Comparison of ENCODE assay signal across 1 cellular context in the genomic region with DNA sequence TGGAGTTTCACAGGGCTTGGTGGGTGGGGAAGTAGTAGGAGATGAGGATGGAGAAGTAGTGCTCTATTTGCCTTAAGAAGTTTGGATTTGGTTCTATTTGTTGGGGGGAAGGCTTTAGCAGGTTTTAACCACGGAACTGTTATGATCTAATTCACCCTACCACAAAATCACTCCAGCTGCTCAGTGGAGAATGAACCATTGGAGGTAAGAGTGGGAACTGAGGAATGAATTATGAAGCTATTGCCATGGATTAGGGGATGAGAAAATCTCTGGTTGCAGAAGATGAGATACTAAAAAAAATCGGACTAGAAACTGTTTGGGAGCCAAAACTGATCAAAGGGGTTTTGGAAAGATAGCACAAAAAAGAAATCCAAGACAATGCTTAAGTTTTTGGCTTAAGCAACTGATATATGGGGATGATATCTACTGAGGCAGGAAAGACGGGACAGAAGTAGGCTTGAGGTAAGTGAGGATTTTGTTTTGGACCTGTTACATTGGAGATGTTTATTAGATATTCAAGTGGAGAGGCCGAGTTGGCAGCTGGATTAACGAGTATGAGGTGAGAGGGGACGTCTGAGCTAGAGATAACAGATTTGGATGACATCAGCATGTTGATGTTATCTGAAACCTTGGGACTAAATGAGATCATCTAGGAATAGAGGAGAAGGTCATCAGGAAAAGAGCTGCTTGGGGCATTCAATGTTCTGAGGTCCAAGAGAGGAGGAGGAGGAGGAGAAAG.
A peak's percentile ranks its signal among the peaks of the same experiment; 100 is the strongest.
TF ChIP-seq lines count a peak whose summit lies in the region.

No MANE protein-coding gene starts in this region.

TF ChIP-seq in HEK293, 187 proteins besides CTCF, POLR2A, EP300 and RAD21 (continued from another document and continues in another):
- TF ChIP-seq, protein P1, sequence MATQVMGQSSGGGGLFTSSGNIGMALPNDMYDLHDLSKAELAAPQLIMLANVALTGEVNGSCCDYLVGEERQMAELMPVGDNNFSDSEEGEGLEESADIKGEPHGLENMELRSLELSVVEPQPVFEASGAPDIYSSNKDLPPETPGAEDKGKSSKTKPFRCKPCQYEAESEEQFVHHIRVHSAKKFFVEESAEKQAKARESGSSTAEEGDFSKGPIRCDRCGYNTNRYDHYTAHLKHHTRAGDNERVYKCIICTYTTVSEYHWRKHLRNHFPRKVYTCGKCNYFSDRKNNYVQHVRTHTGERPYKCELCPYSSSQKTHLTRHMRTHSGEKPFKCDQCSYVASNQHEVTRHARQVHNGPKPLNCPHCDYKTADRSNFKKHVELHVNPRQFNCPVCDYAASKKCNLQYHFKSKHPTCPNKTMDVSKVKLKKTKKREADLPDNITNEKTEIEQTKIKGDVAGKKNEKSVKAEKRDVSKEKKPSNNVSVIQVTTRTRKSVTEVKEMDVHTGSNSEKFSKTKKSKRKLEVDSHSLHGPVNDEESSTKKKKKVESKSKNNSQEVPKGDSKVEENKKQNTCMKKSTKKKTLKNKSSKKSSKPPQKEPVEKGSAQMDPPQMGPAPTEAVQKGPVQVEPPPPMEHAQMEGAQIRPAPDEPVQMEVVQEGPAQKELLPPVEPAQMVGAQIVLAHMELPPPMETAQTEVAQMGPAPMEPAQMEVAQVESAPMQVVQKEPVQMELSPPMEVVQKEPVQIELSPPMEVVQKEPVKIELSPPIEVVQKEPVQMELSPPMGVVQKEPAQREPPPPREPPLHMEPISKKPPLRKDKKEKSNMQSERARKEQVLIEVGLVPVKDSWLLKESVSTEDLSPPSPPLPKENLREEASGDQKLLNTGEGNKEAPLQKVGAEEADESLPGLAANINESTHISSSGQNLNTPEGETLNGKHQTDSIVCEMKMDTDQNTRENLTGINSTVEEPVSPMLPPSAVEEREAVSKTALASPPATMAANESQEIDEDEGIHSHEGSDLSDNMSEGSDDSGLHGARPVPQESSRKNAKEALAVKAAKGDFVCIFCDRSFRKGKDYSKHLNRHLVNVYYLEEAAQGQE (tag by site-specific recombination; IDR thresholded peaks at IDR 0.05): no peak
- TF ChIP-seq, protein P2, sequence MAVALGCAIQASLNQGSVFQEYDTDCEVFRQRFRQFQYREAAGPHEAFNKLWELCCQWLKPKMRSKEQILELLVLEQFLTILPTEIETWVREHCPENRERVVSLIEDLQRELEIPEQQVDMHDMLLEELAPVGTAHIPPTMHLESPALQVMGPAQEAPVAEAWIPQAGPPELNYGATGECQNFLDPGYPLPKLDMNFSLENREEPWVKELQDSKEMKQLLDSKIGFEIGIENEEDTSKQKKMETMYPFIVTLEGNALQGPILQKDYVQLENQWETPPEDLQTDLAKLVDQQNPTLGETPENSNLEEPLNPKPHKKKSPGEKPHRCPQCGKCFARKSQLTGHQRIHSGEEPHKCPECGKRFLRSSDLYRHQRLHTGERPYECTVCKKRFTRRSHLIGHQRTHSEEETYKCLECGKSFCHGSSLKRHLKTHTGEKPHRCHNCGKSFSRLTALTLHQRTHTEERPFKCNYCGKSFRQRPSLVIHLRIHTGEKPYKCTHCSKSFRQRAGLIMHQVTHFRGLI (tag by site-specific recombination; IDR thresholded peaks at IDR 0.05): no peak
- TF ChIP-seq, protein P3, sequence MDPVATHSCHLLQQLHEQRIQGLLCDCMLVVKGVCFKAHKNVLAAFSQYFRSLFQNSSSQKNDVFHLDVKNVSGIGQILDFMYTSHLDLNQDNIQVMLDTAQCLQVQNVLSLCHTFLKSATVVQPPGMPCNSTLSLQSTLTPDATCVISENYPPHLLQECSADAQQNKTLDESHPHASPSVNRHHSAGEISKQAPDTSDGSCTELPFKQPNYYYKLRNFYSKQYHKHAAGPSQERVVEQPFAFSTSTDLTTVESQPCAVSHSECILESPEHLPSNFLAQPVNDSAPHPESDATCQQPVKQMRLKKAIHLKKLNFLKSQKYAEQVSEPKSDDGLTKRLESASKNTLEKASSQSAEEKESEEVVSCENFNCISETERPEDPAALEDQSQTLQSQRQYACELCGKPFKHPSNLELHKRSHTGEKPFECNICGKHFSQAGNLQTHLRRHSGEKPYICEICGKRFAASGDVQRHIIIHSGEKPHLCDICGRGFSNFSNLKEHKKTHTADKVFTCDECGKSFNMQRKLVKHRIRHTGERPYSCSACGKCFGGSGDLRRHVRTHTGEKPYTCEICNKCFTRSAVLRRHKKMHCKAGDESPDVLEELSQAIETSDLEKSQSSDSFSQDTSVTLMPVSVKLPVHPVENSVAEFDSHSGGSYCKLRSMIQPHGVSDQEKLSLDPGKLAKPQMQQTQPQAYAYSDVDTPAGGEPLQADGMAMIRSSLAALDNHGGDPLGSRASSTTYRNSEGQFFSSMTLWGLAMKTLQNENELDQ (tag by site-specific recombination; IDR thresholded peaks at IDR 0.05; ENCODE audit: low read depth): no peak
- no peak for TF ChIP-seq ZNF140 (tag by site-specific recombination; IDR thresholded peaks at IDR 0.05)
- TF ChIP-seq, protein P4, sequence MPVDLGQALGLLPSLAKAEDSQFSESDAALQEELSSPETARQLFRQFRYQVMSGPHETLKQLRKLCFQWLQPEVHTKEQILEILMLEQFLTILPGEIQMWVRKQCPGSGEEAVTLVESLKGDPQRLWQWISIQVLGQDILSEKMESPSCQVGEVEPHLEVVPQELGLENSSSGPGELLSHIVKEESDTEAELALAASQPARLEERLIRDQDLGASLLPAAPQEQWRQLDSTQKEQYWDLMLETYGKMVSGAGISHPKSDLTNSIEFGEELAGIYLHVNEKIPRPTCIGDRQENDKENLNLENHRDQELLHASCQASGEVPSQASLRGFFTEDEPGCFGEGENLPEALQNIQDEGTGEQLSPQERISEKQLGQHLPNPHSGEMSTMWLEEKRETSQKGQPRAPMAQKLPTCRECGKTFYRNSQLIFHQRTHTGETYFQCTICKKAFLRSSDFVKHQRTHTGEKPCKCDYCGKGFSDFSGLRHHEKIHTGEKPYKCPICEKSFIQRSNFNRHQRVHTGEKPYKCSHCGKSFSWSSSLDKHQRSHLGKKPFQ (tag by site-specific recombination; IDR thresholded peaks at IDR 0.05): no peak
- peak; percentile 92 for TF ChIP-seq SP7 (tag by site-specific recombination; IDR thresholded peaks at IDR 0.05)
- TF ChIP-seq, protein P5, sequence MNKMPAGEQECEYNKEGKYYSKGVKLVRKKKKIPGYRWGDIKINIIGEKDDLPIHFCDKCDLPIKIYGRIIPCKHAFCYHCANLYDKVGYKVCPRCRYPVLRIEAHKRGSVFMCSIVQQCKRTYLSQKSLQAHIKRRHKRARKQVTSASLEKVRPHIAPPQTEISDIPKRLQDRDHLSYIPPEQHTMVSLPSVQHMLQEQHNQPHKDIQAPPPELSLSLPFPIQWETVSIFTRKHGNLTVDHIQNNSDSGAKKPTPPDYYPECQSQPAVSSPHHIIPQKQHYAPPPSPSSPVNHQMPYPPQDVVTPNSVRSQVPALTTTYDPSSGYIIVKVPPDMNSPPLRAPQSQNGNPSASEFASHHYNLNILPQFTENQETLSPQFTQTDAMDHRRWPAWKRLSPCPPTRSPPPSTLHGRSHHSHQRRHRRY (tag by site-specific recombination; IDR thresholded peaks at IDR 0.05): no peak
- TF ChIP-seq ZNF561 (tag by site-specific recombination; IDR thresholded peaks at IDR 0.05; ENCODE audit: borderline replicate concordance): no peak
- TF ChIP-seq, protein P6, sequence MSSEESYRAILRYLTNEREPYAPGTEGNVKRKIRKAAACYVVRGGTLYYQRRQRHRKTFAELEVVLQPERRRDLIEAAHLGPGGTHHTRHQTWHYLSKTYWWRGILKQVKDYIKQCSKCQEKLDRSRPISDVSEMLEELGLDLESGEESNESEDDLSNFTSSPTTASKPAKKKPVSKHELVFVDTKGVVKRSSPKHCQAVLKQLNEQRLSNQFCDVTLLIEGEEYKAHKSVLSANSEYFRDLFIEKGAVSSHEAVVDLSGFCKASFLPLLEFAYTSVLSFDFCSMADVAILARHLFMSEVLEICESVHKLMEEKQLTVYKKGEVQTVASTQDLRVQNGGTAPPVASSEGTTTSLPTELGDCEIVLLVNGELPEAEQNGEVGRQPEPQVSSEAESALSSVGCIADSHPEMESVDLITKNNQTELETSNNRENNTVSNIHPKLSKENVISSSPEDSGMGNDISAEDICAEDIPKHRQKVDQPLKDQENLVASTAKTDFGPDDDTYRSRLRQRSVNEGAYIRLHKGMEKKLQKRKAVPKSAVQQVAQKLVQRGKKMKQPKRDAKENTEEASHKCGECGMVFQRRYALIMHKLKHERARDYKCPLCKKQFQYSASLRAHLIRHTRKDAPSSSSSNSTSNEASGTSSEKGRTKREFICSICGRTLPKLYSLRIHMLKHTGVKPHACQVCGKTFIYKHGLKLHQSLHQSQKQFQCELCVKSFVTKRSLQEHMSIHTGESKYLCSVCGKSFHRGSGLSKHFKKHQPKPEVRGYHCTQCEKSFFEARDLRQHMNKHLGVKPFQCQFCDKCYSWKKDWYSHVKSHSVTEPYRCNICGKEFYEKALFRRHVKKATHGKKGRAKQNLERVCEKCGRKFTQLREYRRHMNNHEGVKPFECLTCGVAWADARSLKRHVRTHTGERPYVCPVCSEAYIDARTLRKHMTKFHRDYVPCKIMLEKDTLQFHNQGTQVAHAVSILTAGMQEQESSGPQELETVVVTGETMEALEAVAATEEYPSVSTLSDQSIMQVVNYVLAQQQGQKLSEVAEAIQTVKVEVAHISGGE (tag by site-specific recombination; conservative IDR thresholded peaks at IDR 0.05; ENCODE audit: low read depth): no peak
- TF ChIP-seq KLF16 (tag by site-specific recombination; IDR thresholded peaks at IDR 0.05): peak; percentile 77; the same call in 1 of the 2 replicates
- TF ChIP-seq, protein P7, sequence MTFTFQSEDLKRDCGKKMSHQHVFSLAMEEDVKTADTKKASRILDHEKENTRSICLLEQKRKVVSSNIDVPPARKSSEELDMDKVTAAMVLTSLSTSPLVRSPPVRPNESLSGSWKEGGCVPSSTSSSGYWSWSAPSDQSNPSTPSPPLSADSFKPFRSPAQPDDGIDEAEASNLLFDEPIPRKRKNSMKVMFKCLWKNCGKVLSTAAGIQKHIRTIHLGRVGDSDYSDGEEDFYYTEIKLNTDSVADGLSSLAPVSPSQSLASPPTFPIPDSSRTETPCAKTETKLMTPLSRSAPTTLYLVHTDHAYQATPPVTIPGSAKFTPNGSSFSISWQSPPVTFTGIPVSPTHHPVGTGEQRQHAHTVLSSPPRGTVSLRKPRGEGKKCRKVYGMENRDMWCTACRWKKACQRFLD (tag by site-specific recombination; IDR thresholded peaks at IDR 0.05): no peak
- no peak for TF ChIP-seq ZNF354C (tag by site-specific recombination; IDR thresholded peaks at IDR 0.05; ENCODE audit: borderline replicate concordance, low read depth)
- TF ChIP-seq ZNF571 (tag by site-specific recombination; IDR thresholded peaks at IDR 0.05): no peak
- no peak for TF ChIP-seq ZNF214 (tag by site-specific recombination; IDR thresholded peaks at IDR 0.05; ENCODE audit: borderline replicate concordance)
- TF ChIP-seq ZNF23 (tag by site-specific recombination; IDR thresholded peaks at IDR 0.05; ENCODE audit: borderline replicate concordance): no peak
- TF ChIP-seq, protein P8, sequence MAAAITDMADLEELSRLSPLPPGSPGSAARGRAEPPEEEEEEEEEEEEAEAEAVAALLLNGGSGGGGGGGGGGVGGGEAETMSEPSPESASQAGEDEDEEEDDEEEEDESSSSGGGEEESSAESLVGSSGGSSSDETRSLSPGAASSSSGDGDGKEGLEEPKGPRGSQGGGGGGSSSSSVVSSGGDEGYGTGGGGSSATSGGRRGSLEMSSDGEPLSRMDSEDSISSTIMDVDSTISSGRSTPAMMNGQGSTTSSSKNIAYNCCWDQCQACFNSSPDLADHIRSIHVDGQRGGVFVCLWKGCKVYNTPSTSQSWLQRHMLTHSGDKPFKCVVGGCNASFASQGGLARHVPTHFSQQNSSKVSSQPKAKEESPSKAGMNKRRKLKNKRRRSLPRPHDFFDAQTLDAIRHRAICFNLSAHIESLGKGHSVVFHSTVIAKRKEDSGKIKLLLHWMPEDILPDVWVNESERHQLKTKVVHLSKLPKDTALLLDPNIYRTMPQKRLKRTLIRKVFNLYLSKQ (tag by site-specific recombination; IDR thresholded peaks at IDR 0.05; ENCODE audit: borderline replicate concordance): no peak
- TF ChIP-seq, protein P9, sequence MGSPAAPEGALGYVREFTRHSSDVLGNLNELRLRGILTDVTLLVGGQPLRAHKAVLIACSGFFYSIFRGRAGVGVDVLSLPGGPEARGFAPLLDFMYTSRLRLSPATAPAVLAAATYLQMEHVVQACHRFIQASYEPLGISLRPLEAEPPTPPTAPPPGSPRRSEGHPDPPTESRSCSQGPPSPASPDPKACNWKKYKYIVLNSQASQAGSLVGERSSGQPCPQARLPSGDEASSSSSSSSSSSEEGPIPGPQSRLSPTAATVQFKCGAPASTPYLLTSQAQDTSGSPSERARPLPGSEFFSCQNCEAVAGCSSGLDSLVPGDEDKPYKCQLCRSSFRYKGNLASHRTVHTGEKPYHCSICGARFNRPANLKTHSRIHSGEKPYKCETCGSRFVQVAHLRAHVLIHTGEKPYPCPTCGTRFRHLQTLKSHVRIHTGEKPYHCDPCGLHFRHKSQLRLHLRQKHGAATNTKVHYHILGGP (tag by site-specific recombination; IDR thresholded peaks at IDR 0.05): peak; percentile 54; the same call in 1 of the 2 replicates
- no peak for TF ChIP-seq ZBTB1 (tag by site-specific recombination; IDR thresholded peaks at IDR 0.05)
- no peak for TF ChIP-seq ZNF416 (tag by site-specific recombination; IDR thresholded peaks at IDR 0.05)
- no peak for TF ChIP-seq ZFP3 (tag by site-specific recombination; IDR thresholded peaks at IDR 0.05; ENCODE audit: low read depth)
- no peak for TF ChIP-seq ZNF785 (tag by site-specific recombination; IDR thresholded peaks at IDR 0.05)
- TF ChIP-seq ZSCAN30 (tag by site-specific recombination; IDR thresholded peaks at IDR 0.05): no peak
- TF ChIP-seq, protein P10, sequence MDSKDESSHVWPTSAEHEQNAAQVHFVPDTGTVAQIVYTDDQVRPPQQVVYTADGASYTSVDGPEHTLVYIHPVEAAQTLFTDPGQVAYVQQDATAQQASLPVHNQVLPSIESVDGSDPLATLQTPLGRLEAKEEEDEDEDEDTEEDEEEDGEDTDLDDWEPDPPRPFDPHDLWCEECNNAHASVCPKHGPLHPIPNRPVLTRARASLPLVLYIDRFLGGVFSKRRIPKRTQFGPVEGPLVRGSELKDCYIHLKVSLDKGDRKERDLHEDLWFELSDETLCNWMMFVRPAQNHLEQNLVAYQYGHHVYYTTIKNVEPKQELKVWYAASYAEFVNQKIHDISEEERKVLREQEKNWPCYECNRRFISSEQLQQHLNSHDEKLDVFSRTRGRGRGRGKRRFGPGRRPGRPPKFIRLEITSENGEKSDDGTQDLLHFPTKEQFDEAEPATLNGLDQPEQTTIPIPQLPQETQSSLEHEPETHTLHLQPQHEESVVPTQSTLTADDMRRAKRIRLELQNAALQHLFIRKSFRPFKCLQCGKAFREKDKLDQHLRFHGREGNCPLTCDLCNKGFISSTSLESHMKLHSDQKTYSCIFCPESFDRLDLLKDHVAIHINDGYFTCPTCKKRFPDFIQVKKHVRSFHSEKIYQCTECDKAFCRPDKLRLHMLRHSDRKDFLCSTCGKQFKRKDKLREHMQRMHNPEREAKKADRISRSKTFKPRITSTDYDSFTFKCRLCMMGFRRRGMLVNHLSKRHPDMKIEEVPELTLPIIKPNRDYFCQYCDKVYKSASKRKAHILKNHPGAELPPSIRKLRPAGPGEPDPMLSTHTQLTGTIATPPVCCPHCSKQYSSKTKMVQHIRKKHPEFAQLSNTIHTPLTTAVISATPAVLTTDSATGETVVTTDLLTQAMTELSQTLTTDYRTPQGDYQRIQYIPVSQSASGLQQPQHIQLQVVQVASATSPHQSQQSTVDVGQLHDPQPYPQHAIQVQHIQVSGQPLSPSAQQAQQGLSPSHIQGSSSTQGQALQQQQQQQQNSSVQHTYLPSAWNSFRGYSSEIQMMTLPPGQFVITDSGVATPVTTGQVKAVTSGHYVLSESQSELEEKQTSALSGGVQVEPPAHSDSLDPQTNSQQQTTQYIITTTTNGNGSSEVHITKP (tag by site-specific recombination; IDR thresholded peaks at IDR 0.05): peak; percentile 91
- TF ChIP-seq ZNF654 (tag by site-specific recombination; IDR thresholded peaks at IDR 0.05; ENCODE audit: low read depth): 0 out of 2 replicates have a peak, but pooled peaks have one; percentile 7
- TF ChIP-seq ZNF174 (tag by site-specific recombination; IDR thresholded peaks at IDR 0.05): no peak
- TF ChIP-seq ZNF132 (tag by site-specific recombination; IDR thresholded peaks at IDR 0.05; ENCODE audit: borderline replicate concordance): no peak
